ENCODE assay signal across 43 cellular contexts in the genomic region with DNA sequence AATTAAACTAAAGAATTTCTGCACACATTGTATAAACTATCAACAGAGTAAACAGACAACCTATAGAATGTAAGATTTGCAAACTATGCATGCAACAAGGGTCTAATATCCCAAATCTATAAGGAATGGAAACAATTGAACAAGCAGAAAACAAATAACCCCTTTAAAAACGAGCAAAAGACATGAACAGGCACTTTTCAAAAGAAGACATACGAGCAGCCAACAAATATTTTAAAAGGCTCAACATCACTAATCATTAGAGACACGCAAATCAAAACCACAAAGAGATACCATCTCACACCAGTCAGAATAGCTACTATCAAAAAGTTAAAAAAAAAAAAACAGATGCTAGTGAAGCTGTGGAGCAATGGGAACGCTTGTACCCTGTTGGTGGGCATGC. TPM values are rescaled to one million over a fixed set of nuclear protein-coding genes. Genes with fewer than 3 reads are reported as not detected.
"Had no signal": no experiment of that assay in that cellular context is flagged by ENCODE, and none has a peak within 500 bp of the region (broad histone marks: within the 10 kb centered on the region; RNA-seq: fewer than 3 reads in every experiment).

No MANE protein-coding gene starts in this region.

- H3K4me1 Mint-ChIP-seq: activated naive CD4-positive, alpha-beta T cell treated with anti-CD3 and anti-CD28 coated beads, Interleukin-2, amount 10 ng/mL, durations not matched to agents 7 days and 5 days; activated naive CD4-positive, alpha-beta T cell treated with anti-CD3 and anti-CD28 coated beads, Interleukin-2, amount 50 U/mL, for 24 hours; activated naive CD8-positive, alpha-beta T cell treated with anti-CD3 and anti-CD28 coated beads for 36 hours; activated naive CD8-positive, alpha-beta T cell treated with anti-CD3 and anti-CD28 coated beads, Interleukin-2, amount 10 ng/mL, durations not matched to agents 7 days and 5 days; activated naive CD8-positive, alpha-beta T cell treated with anti-CD3 and anti-CD28 coated beads, Interleukin-2, amount 50 U/mL, for 24 hours; activated T-helper 17 cell treated with anti-CD3 and anti-CD28 coated beads, Interleukin-2, amount 50 U/mL, for 72 hours; brain; central memory CD8-positive, alpha-beta T cell had no signal

- H3K4me3 Mint-ChIP-seq: activated naive CD4-positive, alpha-beta T cell treated with anti-CD3 and anti-CD28 coated beads for 36 hours; activated naive CD4-positive, alpha-beta T cell treated with anti-CD3 and anti-CD28 coated beads, Interleukin-2, amount 10 ng/mL, durations not matched to agents 7 days and 5 days; activated naive CD4-positive, alpha-beta T cell treated with anti-CD3 and anti-CD28 coated beads, Interleukin-2, amount 50 U/mL, for 24 hours; activated naive CD8-positive, alpha-beta T cell; activated naive CD8-positive, alpha-beta T cell treated with anti-CD3 and anti-CD28 coated beads for 36 hours; activated naive CD8-positive, alpha-beta T cell treated with anti-CD3 and anti-CD28 coated beads, Interleukin-2, amount 10 ng/mL, durations not matched to agents 7 days and 5 days; activated naive CD8-positive, alpha-beta T cell treated with anti-CD3 and anti-CD28 coated beads, Interleukin-2, amount 50 U/mL, for 24 hours; activated T-cell treated with anti-CD3 and anti-CD28 coated beads, Interleukin-2, amount 50 U/mL, for 24 hours; activated T-cell treated with anti-CD3 and anti-CD28 coated beads, Interleukin-2, amount 50 U/mL, for 4 hours; activated T-cell treated with anti-CD3 and anti-CD28 coated beads, Interleukin-2, amount 50 U/mL, for 72 hours; activated T-helper 1 cell treated with anti-CD3 and anti-CD28 coated beads, Interleukin-12 subunit alpha, Interleukin-12 subunit beta, Interleukin-2, Interleukin-4 antibody, amounts not matched to agents 30 ng/mL and 10 ng/mL and 1 ng/mL, durations not matched to agents 14 hours and 24 hours and 36 hours; activated T-helper 17 cell treated with anti-CD3 and anti-CD28 coated beads, Interleukin-2, amount 50 U/mL, for 72 hours; brain; central memory CD8-positive, alpha-beta T cell had no signal

- ATAC-seq: activated naive CD4-positive, alpha-beta T cell treated with anti-CD3 and anti-CD28 coated beads, Interleukin-2, amount 50 U/mL, for 72 hours; activated naive CD8-positive, alpha-beta T cell treated with anti-CD3 and anti-CD28 coated beads, Interleukin-2, amount 50 U/mL, for 24 hours; activated T-cell treated with anti-CD3 and anti-CD28 coated beads, Interleukin-2, amount 50 U/mL, for 4 hours; activated T-cell treated with anti-CD3 and anti-CD28 coated beads, Interleukin-2, amount 50 U/mL, for 72 hours; activated T-helper 17 cell treated with anti-CD3 and anti-CD28 coated beads, Interleukin-2, amount 50 U/mL, for 72 hours; body of pancreas had no signal

- H3K27ac Mint-ChIP-seq: activated naive CD4-positive, alpha-beta T cell treated with anti-CD3 and anti-CD28 coated beads for 36 hours; activated naive CD4-positive, alpha-beta T cell treated with anti-CD3 and anti-CD28 coated beads, Interleukin-2, amount 10 ng/mL, durations not matched to agents 7 days and 5 days; activated naive CD4-positive, alpha-beta T cell treated with anti-CD3 and anti-CD28 coated beads, Interleukin-2, amount 50 U/mL, for 24 hours; activated naive CD4-positive, alpha-beta T cell treated with anti-CD3 and anti-CD28 coated beads, Interleukin-2, amount 50 U/mL, for 72 hours; activated naive CD8-positive, alpha-beta T cell; activated naive CD8-positive, alpha-beta T cell treated with anti-CD3 and anti-CD28 coated beads for 36 hours; activated naive CD8-positive, alpha-beta T cell treated with anti-CD3 and anti-CD28 coated beads, Interleukin-2, amount 10 ng/mL, durations not matched to agents 7 days and 5 days; activated naive CD8-positive, alpha-beta T cell treated with anti-CD3 and anti-CD28 coated beads, Interleukin-2, amount 50 U/mL, for 24 hours; activated T-cell treated with anti-CD3 and anti-CD28 coated beads, Interleukin-2, amount 50 U/mL, for 24 hours; activated T-cell treated with anti-CD3 and anti-CD28 coated beads, Interleukin-2, amount 50 U/mL, for 72 hours; activated T-helper 1 cell treated with anti-CD3 and anti-CD28 coated beads, Interleukin-12 subunit alpha, Interleukin-12 subunit beta, Interleukin-2, Interleukin-4 antibody, amounts not matched to agents 30 ng/mL and 10 ng/mL and 1 ng/mL, durations not matched to agents 14 hours and 24 hours and 36 hours; activated T-helper 17 cell treated with anti-CD3 and anti-CD28 coated beads, Interleukin-2, amount 50 U/mL, for 72 hours; activated T-helper 2 cell treated with anti-CD3 and anti-CD28 coated beads, Interferon-gamma antibody, Interleukin-2, Interleukin-4, amounts not matched to agents 10 μg/mL and 5 μg/mL and 100 μg/mL, durations not matched to agents 14 hours and 24 hours and 36 hours; brain had no signal

- H3K4me3 ChIP-seq: adrenal gland, ascending aorta, body of pancreas, breast epithelium, cardiac muscle cell had no signal

- H3K36me3 ChIP-seq: adrenal gland, brain microvascular endothelial cell, breast epithelium, cardiac muscle cell had no signal

- H3K27me3 Mint-ChIP-seq: activated naive CD4-positive, alpha-beta T cell treated with anti-CD3 and anti-CD28 coated beads, Interleukin-2, amount 10 ng/mL, durations not matched to agents 7 days and 5 days; activated naive CD4-positive, alpha-beta T cell treated with anti-CD3 and anti-CD28 coated beads, Interleukin-2, amount 50 U/mL, for 24 hours; activated naive CD8-positive, alpha-beta T cell; activated naive CD8-positive, alpha-beta T cell treated with anti-CD3 and anti-CD28 coated beads for 36 hours; activated naive CD8-positive, alpha-beta T cell treated with anti-CD3 and anti-CD28 coated beads, Interleukin-2, amount 10 ng/mL, durations not matched to agents 7 days and 5 days; activated naive CD8-positive, alpha-beta T cell treated with anti-CD3 and anti-CD28 coated beads, Interleukin-2, amount 50 U/mL, for 24 hours; activated T-cell treated with anti-CD3 and anti-CD28 coated beads, Interleukin-2, amount 50 U/mL, for 24 hours; activated T-helper 17 cell treated with anti-CD3 and anti-CD28 coated beads, Interleukin-2, amount 50 U/mL, for 72 hours; brain; central memory CD8-positive, alpha-beta T cell had no signal

- H3K4me1 ChIP-seq: ascending aorta, body of pancreas, breast epithelium had no signal

- H3K27ac ChIP-seq: adrenal gland, ascending aorta, body of pancreas, brain microvascular endothelial cell, breast epithelium, cardiac muscle cell had no signal

- DNase-seq: activated effector memory CD4-positive, alpha-beta T cell treated with anti-CD3 and anti-CD28 coated beads, Interleukin-2, amount 50 U/mL, for 16 hours; activated effector memory CD4-positive, alpha-beta T cell treated with Interleukin-2 at 50 U/mL for 16 hours; activated gamma-delta T cell; activated gamma-delta T cell treated with Interleukin-2 at 50 U/mL for 16 hours; activated naive CD4-positive, alpha-beta T cell; activated naive CD4-positive, alpha-beta T cell treated with anti-CD3 and anti-CD28 coated beads for 36 hours; activated naive CD4-positive, alpha-beta T cell treated with anti-CD3 and anti-CD28 coated beads, Interleukin-2, amount 10 ng/mL, durations not matched to agents 7 days and 5 days; activated naive CD4-positive, alpha-beta T cell treated with anti-CD3 and anti-CD28 coated beads, Interleukin-2, amount 50 U/mL, for 16 hours; activated naive CD4-positive, alpha-beta T cell treated with Interleukin-2 at 50 U/mL for 16 hours; activated naive CD8-positive, alpha-beta T cell treated with anti-CD3 and anti-CD28 coated beads for 36 hours; activated naive CD8-positive, alpha-beta T cell treated with anti-CD3 and anti-CD28 coated beads, Interleukin-2, amount 10 ng/mL, durations not matched to agents 7 days and 5 days; activated naive CD8-positive, alpha-beta T cell treated with anti-CD3 and anti-CD28 coated beads, Interleukin-2, amount 50 U/mL, for 24 hours; activated T-cell treated with anti-CD3 and anti-CD28 coated beads, Interleukin-2, amount 50 U/mL, for 1 hour; activated T-cell treated with anti-CD3 and anti-CD28 coated beads, Interleukin-2, amount 50 U/mL, for 24 hours; activated T-cell treated with anti-CD3 and anti-CD28 coated beads, Interleukin-2, amount 50 U/mL, for 4 hours; activated T-cell treated with anti-CD3 and anti-CD28 coated beads, Interleukin-2, amount 50 U/mL, for 48 hours; activated T-cell treated with anti-CD3 and anti-CD28 coated beads, Interleukin-2, amount 50 U/mL, for 72 hours; adrenal gland; amniotic stem cell; amygdala; anterior cingulate cortex; aorta; body of pancreas; brain microvascular endothelial cell; caudate nucleus; central memory CD4-positive, alpha-beta T cell; cerebellar nuclear complex had no signal

- H3K27me3 ChIP-seq: adrenal gland, ascending aorta, body of pancreas, brain microvascular endothelial cell, breast epithelium, cardiac muscle cell had no signal

RNA-seq across cellular contexts. Expression of a gene that starts 4.7 kb away (rescaled TPM):
- polyA plus RNA-seq: adipose tissue, aorta, cardiac muscle cell had no signal

RNA-seq across cellular contexts. Expression of a gene that starts 20.6 kb away (rescaled TPM):
- total RNA-seq: ascending aorta had no signal

RNA-seq across cellular contexts. Expression of a gene that starts 24.4 kb away (rescaled TPM):
- total RNA-seq: activated naive CD4-positive, alpha-beta T cell treated with anti-CD3 and anti-CD28 coated beads for 36 hours; activated naive CD4-positive, alpha-beta T cell treated with anti-CD3 and anti-CD28 coated beads, Interleukin-2, amount 50 U/mL, for 72 hours; activated naive CD8-positive, alpha-beta T cell treated with anti-CD3 and anti-CD28 coated beads for 36 hours; activated naive CD8-positive, alpha-beta T cell treated with anti-CD3 and anti-CD28 coated beads, Interleukin-2, amount 10 ng/mL, durations not matched to agents 7 days and 5 days; activated T-cell treated with anti-CD3 and anti-CD28 coated beads, Interleukin-2, amount 50 U/mL, for 72 hours; activated T-helper 1 cell treated with anti-CD3 and anti-CD28 coated beads, Interleukin-12 subunit alpha, Interleukin-12 subunit beta, Interleukin-2, Interleukin-4 antibody, amounts not matched to agents 30 ng/mL and 10 ng/mL and 1 ng/mL, durations not matched to agents 14 hours and 24 hours and 36 hours; activated T-helper 17 cell treated with anti-CD3 and anti-CD28 coated beads, Interleukin-2, amount 50 U/mL, for 72 hours; activated T-helper 2 cell treated with anti-CD3 and anti-CD28 coated beads, Interferon-gamma antibody, Interleukin-2, Interleukin-4, amounts not matched to agents 10 μg/mL and 5 μg/mL and 100 μg/mL, durations not matched to agents 14 hours and 24 hours and 36 hours; adrenal gland; aorta; ascending aorta; astrocyte; body of pancreas; breast epithelium; bronchial epithelial cell; cardiac muscle cell; cardiac septum; chondrocyte had no signal
- polyA plus RNA-seq: adipose tissue had no signal

RNA-seq across cellular contexts. Expression of a gene that starts 34.4 kb away (rescaled TPM):
- total RNA-seq: ascending aorta had no signal

RNA-seq across cellular contexts. Expression of a gene that starts 55.4 kb away (rescaled TPM):
- total RNA-seq: activated naive CD4-positive, alpha-beta T cell treated with anti-CD3 and anti-CD28 coated beads for 36 hours; ascending aorta had no signal
